In genomic region chr3:54866221-54866620, GRCh38 we compare ENCODE assay signal across 32 cellular contexts.
"Had no signal": no experiment of that assay in that cellular context is flagged by ENCODE, and none has a peak within 500 bp of the region (broad histone marks: within the 10 kb centered on the region; RNA-seq: fewer than 3 reads in every experiment).

No MANE protein-coding gene starts in this region.

- H3K4me1 ChIP-seq: prostate gland, thyroid gland, upper lobe of right lung had no signal

- DNase-seq: activated CD4-positive, alpha-beta memory T cell treated with anti-CD3 and anti-CD28 coated beads, Interleukin-2, amount 10 ng/mL, durations not matched to agents 7 days and 5 days; activated CD4-positive, alpha-beta T cell treated with anti-CD3 and anti-CD28 coated beads for 1 hour; activated CD4-positive, alpha-beta T cell treated with anti-CD3 and anti-CD28 coated beads, Interleukin-2, amount 10 ng/mL, durations not matched to agents 7 days and 5 days; activated CD8-positive, alpha-beta memory T cell treated with anti-CD3 and anti-CD28 coated beads, Interleukin-2, amount 50 U/mL, for 48 hours; activated gamma-delta T cell; activated naive CD4-positive, alpha-beta T cell treated with anti-CD3 and anti-CD28 coated beads, Interleukin-2, amount 50 U/mL, for 16 hours; activated T-cell treated with anti-CD3 and anti-CD28 coated beads, Interleukin-2, amount 50 U/mL, for 24 hours; amniotic stem cell; brain microvascular endothelial cell; dorsolateral prefrontal cortex; effector memory CD4-positive, alpha-beta T cell; erythroblast; foreskin keratinocyte; heart left ventricle; hypothalamus; immature natural killer cell; kidney; left colon; mammary epithelial cell; retina; small intestine; stimulated activated CD4-positive, alpha-beta T cell treated with anti-CD3 and anti-CD28 coated beads, Interleukin-4, amount 100 ng/mL, for 4 hours; stimulated activated CD8-positive, alpha-beta memory T cell treated with anti-CD3 and anti-CD28 coated beads, Interleukin-4, amount 100 ng/mL, for 48 hours; stimulated activated naive CD8-positive, alpha-beta T cell treated with anti-CD3 and anti-CD28 coated beads, Interleukin-15, amount 100 ng/mL, for 72 hours; substantia nigra; thyroid gland; upper lobe of right lung had no signal

- ATAC-seq: foreskin keratinocyte; heart left ventricle; left colon; sciatic nerve; stimulated activated memory B cell treated with anti-CD40 and anti-IgM and Interleukin-4, amounts not matched to agents 10 μg/mL and 1 μg/mL and 100 μg/mL, for 72 hours; stimulated activated naive CD8-positive, alpha-beta T cell treated with anti-CD3 and anti-CD28 coated beads, Interleukin-15, amount 100 ng/mL, for 72 hours; upper lobe of right lung; WTC11 had no signal

- H3K27me3 ChIP-seq: brain microvascular endothelial cell, dorsolateral prefrontal cortex, foreskin keratinocyte, heart left ventricle, thyroid gland, upper lobe of right lung had no signal

- H3K36me3 ChIP-seq: brain microvascular endothelial cell, heart left ventricle, prostate gland, thyroid gland, upper lobe of right lung had no signal

- H3K9me3 ChIP-seq: heart left ventricle, prostate gland, thyroid gland, upper lobe of right lung had no signal

- H3K27ac ChIP-seq: brain microvascular endothelial cell, coronary artery, dorsolateral prefrontal cortex, foreskin keratinocyte, heart left ventricle, prostate gland, thyroid gland, upper lobe of right lung had no signal

- H3K4me3 ChIP-seq: coronary artery, dorsolateral prefrontal cortex, heart left ventricle, prostate gland, thyroid gland, upper lobe of right lung had no signal
